8 cellular contexts compared by ENCODE assay signal in the genomic region with DNA sequence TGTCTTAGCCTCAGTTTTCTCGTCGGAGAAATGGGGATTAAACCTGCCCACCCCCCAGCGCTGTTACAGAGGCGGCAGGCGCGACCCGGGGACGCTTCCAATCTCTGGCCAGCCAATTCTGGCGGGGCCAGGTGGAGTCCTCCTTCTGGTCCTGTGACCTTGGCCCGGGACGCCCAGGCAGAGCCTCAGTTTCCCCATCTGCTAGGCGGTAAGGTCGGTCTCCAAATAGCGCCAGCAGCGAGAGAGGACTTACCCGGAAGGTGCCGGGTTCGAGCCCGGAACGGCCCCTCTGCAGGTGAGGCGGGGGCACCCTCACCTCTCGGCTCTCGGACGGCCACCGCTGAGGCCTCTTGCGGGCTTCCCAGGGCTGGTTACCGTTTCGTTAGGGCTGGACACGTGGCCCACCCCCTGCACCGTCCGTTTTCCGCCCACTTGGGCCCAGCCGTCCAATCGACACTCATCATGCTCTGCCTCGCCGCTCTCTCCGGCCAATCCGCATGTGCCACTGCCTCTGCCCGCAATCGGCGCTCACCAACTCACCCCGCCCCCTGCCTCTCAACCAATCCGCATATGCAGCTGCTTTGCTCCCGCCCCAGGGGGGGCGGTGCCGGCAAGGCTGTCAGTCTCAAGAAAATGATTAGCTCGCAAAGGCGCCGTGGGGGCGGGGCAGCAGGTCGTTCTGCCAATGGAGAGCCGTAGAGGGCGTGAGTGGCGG. TPM values are rescaled to one million over a fixed set of nuclear protein-coding genes. Genes with fewer than 3 reads are reported as not detected.
DNase-seq lines count a peak whose midpoint lies in the region; ATAC-seq and TF ChIP-seq lines count a peak whose summit lies in the region.

A gene with protein sequence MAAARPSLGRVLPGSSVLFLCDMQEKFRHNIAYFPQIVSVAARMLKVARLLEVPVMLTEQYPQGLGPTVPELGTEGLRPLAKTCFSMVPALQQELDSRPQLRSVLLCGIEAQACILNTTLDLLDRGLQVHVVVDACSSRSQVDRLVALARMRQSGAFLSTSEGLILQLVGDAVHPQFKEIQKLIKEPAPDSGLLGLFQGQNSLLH (minus strand): TSS at position 384 of the 715 bp plus-strand sequence. CDS start 5,156 bp downstream, outside the sequence.

- H3K79me2 ChIP-seq in mammary epithelial cell (ENCODE audit: insufficient read depth, low read length): peaks cover 7% of the 10 kb centered on the region

- in situ Hi-C loops in ACHN (cut with HindIII; ENCODE audit: low pct_ligation_motif_present, low pct_unique_long_range_greater_than_20kb, low sequenced_read_pairs) (no loop called here), mammary epithelial cell (cut with MboI; ENCODE audit: low sequenced_read_pairs in 2 of 2) (no loop called here)

- dilution Hi-C loops in mammary epithelial cell (cut with HindIII; ENCODE audit: low sequenced_read_pairs): no loop called here

- TF ChIP-seq CTCF in WERI-Rb-1 (IDR thresholded peaks at IDR 0.05; ENCODE audit: low read depth, low read length): no peak
- no peak for TF ChIP-seq CTCF in mammary epithelial cell (conservative IDR thresholded peaks at IDR 0.05 in 1 of 2, IDR thresholded peaks at IDR 0.05 in 1 of 2; ENCODE audit: extremely low read depth in 1 of 2, insufficient read depth in 1 of 2, low read depth in 1 of 2, low read length in 2 of 2)

- H3K4me1 ChIP-seq in mammary epithelial cell (ENCODE audit: insufficient read depth, low read length): peaks cover 15% of the 10 kb centered on the region
- H3K4me1 ChIP-seq in skeletal muscle tissue (ENCODE audit: control insufficient read depth in 3 of 3, insufficient read depth in 3 of 3, low read length in 3 of 3): peaks cover 14 to 25% (median 17%) of the 10 kb centered on the region in 3 donors

- peak within 1 kb of the TSS; percentile 76 for H3K9ac ChIP-seq in mammary epithelial cell (ENCODE audit: insufficient read depth, low read length)
- peak within 1 kb of the TSS; percentile 88 to 94 (median 93) for H3K9ac ChIP-seq in skeletal muscle tissue (ENCODE audit: low read depth in 1 of 3, low read length in 3 of 3)

- H4K20me1 ChIP-seq in mammary epithelial cell (ENCODE audit: insufficient read depth, low read length): no peaks in the 10 kb centered on the region

- peak within 1 kb of the TSS; percentile 97 for H2AFZ ChIP-seq in mammary epithelial cell (ENCODE audit: low read depth, low read length)

- CTCF ChIA-PET in mammary epithelial cell (lab: Charles Lee; ENCODE audit: low non-redundant PET): interaction anchor here (0.5 to 1.0 kb wide), 4 partner anchors 42 to 320 kb away, joined by 4 to 14 read pairs (median 6); no protein-coding TSS in a partner anchor

- H3K36me3 ChIP-seq in WERI-Rb-1: peaks cover 2% of the 10 kb centered on the region; the same call in 1 of the 2 replicates
- H3K36me3 ChIP-seq in mammary epithelial cell (ENCODE audit: insufficient read depth, low read length): no peaks in the 10 kb centered on the region
- no peaks in the 10 kb centered on the region for H3K36me3 ChIP-seq in skeletal muscle tissue (ENCODE audit: control insufficient read depth in 3 of 3, insufficient read depth in 3 of 3, low read length in 3 of 3)

- no peaks in the 10 kb centered on the region for H3K9me3 ChIP-seq in WERI-Rb-1 (ENCODE audit: severe bottlenecking)
- H3K9me3 ChIP-seq in mammary epithelial cell (replicated peaks; ENCODE audit: insufficient read depth, low read length): no peaks in the 10 kb centered on the region
- H3K9me3 ChIP-seq in iPS-18c (ENCODE audit: control insufficient read depth, insufficient read depth, low read length): no peaks in the 10 kb centered on the region
- no peaks in the 10 kb centered on the region for H3K9me3 ChIP-seq in skeletal muscle tissue (ENCODE audit: control insufficient read depth in 3 of 3, low read length in 3 of 3)

- intact Hi-C loops in mammary epithelial cell (cut with micrococcal nuclease): no loop called here

- BruUV-seq in mammary epithelial cell (replicated peaks; lab: Mats Ljungman, UMichigan): no TSS peak

- 3% methylated on average over 21 of the region's 54 CpGs for WGBS in mammary epithelial cell (ENCODE audit: low coverage, missing lambda C conversion rate)

- H3K4me3 ChIP-seq in WERI-Rb-1 (ENCODE audit: low read depth, low read length) (peak within 1 kb of the TSS; percentile 96), mammary epithelial cell (replicated peaks in 1 of 3; ENCODE audit: insufficient read depth in 1 of 3, low read depth in 2 of 3, low read length in 3 of 3) (peak within 1 kb of the TSS; percentile 73 to 91 (median 84)), iPS-18c (ENCODE audit: insufficient read depth, low read depth, low read length) (peak within 1 kb of the TSS; percentile 86), skeletal muscle tissue (ENCODE audit: low read length in 3 of 3) (peak within 1 kb of the TSS; percentile 88 to 97 (median 93))

- peak; percentile 98 for DNase-seq in ACHN
- peak; percentile 100 for DNase-seq in NCI-H2227 (lab: John Stamatoyannopoulos, UW; ENCODE audit: unreplicated experiment)
- peak; percentile 100 for DNase-seq in WERI-Rb-1
- peak; percentile 100 for DNase-seq in mammary epithelial cell

- H3K27me3 ChIP-seq in WERI-Rb-1 (ENCODE audit: insufficient read depth, low read depth, severe bottlenecking) (no peaks in the 10 kb centered on the region), mammary epithelial cell (ENCODE audit: insufficient read depth, low read length) (no peaks in the 10 kb centered on the region), skeletal muscle tissue (ENCODE audit: control insufficient read depth in 3 of 3, insufficient read depth in 3 of 3, low read length in 3 of 3) (no peaks in the 10 kb centered on the region)

- H3K4me2 ChIP-seq in mammary epithelial cell (ENCODE audit: insufficient read depth, low read depth, low read length): peak within 1 kb of the TSS; percentile 89

- ATAC-seq in GM18873 (IDR thresholded peaks at IDR 0.05; ENCODE audit: low FRiP score, unreplicated experiment): peak; percentile 94
- ATAC-seq in HG03139 (IDR thresholded peaks at IDR 0.05; ENCODE audit: unreplicated experiment): peak; percentile 86

- H3K27ac ChIP-seq in WERI-Rb-1: peak within 1 kb of the TSS; percentile 83
- peak within 1 kb of the TSS; percentile 54 for H3K27ac ChIP-seq in mammary epithelial cell (ENCODE audit: insufficient read depth, low read depth, low read length)
- H3K27ac ChIP-seq in skeletal muscle tissue (ENCODE audit: low read depth, low read length): peak within 1 kb of the TSS; percentile 91

RNA-seq across cellular contexts. Expression of the gene that starts here (rescaled TPM):
- total RNA-seq in mammary epithelial cell (10 to 100 TPM; 38.9 to 65.0 TPM), skeletal muscle tissue (25.1 TPM)
- 55.7 TPM for polyA plus RNA-seq in mammary epithelial cell
- 17.0 TPM for polyA minus RNA-seq in mammary epithelial cell

Comparison
In these comparisons a context has a peak if more than half of its experiments do, and no peak if none do; other contexts are left out.
1. Peak in every context shown above with its lines: DNase-seq, ATAC-seq, H3K4me3 ChIP-seq and H3K27ac ChIP-seq.